ENCODE assay signal across 8 cellular contexts in genomic region chr3:37243811-37244748, GRCh38. TPM values are rescaled to one million over a fixed set of nuclear protein-coding genes. Genes with fewer than 3 reads are reported as not detected.
DNase-seq lines count a peak whose midpoint lies in the region; ATAC-seq and TF ChIP-seq lines count a peak whose summit lies in the region.

No MANE protein-coding gene starts in this region.

- H3K9me3 ChIP-seq in HUES48 (ENCODE audit: control insufficient read depth, insufficient read depth, low read length), result no peaks in the 10 kb centered on the region

- H3K36me3 ChIP-seq in ACC112 (ENCODE audit: insufficient read depth, low read length) (no peaks in the 10 kb centered on the region), HUES48 (ENCODE audit: control insufficient read depth, insufficient read depth, low read length) (no peaks in the 10 kb centered on the region), kidney epithelial cell (ENCODE audit: control insufficient read depth, insufficient read depth, low read length) (no peaks in the 10 kb centered on the region)

- H3K4me1 ChIP-seq in ACC112 (ENCODE audit: control insufficient read depth, insufficient read depth, low read length, unreplicated experiment), result peaks cover 42% of the 10 kb centered on the region
- peaks cover 17% of the 10 kb centered on the region; the same call in 1 of the 2 replicates for H3K4me1 ChIP-seq in HUES48 (ENCODE audit: control insufficient read depth, insufficient read depth, low read length)

- peak; percentile 49 for ATAC-seq in GM18511 (IDR thresholded peaks at IDR 0.05; ENCODE audit: unreplicated experiment)

- peak overlapping the region; percentile 84 for H3K4me3 ChIP-seq in ACC112 (ENCODE audit: low read depth, low read length)
- H3K4me3 ChIP-seq in HUES48 (ENCODE audit: low read depth, low read length), result peak overlapping the region; percentile 90
- peak overlapping the region; percentile 91 for H3K4me3 ChIP-seq in choroid plexus epithelial cell (ENCODE audit: low read depth, low read length)
- peak overlapping the region; percentile 80 for H3K4me3 ChIP-seq in kidney epithelial cell (ENCODE audit: low read depth, low read length)

- peak overlapping the region; percentile 96 for H3K9ac ChIP-seq in HUES48 (ENCODE audit: low read depth, low read length)

- H3K27me3 ChIP-seq in ACC112 (ENCODE audit: insufficient read depth, low read length) (no peaks in the 10 kb centered on the region), HUES48 (ENCODE audit: control insufficient read depth, insufficient read depth, low read length) (no peaks in the 10 kb centered on the region), kidney epithelial cell (ENCODE audit: control insufficient read depth, insufficient read depth, low read length) (no peaks in the 10 kb centered on the region)

- peak overlapping the region; percentile 46 for H2AFZ ChIP-seq in ACC112 (ENCODE audit: low read length, unreplicated experiment)

- H3K79me2 ChIP-seq in ACC112 (ENCODE audit: control insufficient read depth, insufficient read depth, low read length, unreplicated experiment), result peaks cover 60% of the 10 kb centered on the region

- H3K27ac ChIP-seq in ACC112 (ENCODE audit: low read depth, low read length) (peak overlapping the region; percentile 83), HUES48 (ENCODE audit: low read depth, low read length) (peak overlapping the region; percentile 84), VCaP (peak overlapping the region; percentile 96)

- DNase-seq in choroid plexus epithelial cell (ENCODE audit: low read depth) (peak; percentile 69), kidney epithelial cell (ENCODE audit: low read depth) (no peak), NCI-H2196 (lab: John Stamatoyannopoulos, UW; ENCODE audit: unreplicated experiment) (no peak)
- peak; percentile 15 to 47 (median 24) for DNase-seq in stimulated activated CD4-positive, alpha-beta T cell treated with anti-CD3 and anti-CD28 coated beads, Interleukin-12 subunit alpha, Interleukin-12 subunit beta, amount 100 ng/mL, for 48 hours (ENCODE audit: low read depth in 2 of 3, low spot score in 1 of 3)

- no peak for TF ChIP-seq CTCF in VCaP (conservative IDR thresholded peaks at IDR 0.05)
- TF ChIP-seq CTCF in choroid plexus epithelial cell (conservative IDR thresholded peaks at IDR 0.05; ENCODE audit: low read depth, low read length), result no peak
- no peak for TF ChIP-seq CTCF in kidney epithelial cell (IDR thresholded peaks at IDR 0.05; ENCODE audit: insufficient read depth, low read length, poor library complexity, severe bottlenecking)

RNA-seq across cellular contexts. Expression of gene GOLGA4, which starts 1.0 kb away (rescaled TPM):
- 51.3 and 53.5 TPM in 2 replicates for total RNA-seq in kidney epithelial cell

Comparison
In these comparisons a context has a peak if more than half of its experiments do, and no peak if none do; other contexts are left out.
1. DNase-seq: peak in choroid plexus epithelial cell (single experiment) and stimulated activated CD4-positive, alpha-beta T cell treated with anti-CD3 and anti-CD28 coated beads, Interleukin-12 subunit alpha, Interleukin-12 subunit beta, amount 100 ng/mL, for 48 hours (3 of 3); none in kidney epithelial cell (single experiment) and NCI-H2196 (single experiment).
2. Peak in every context shown above with its lines, with median percentiles within 50 percentile points of each other: H3K27ac ChIP-seq and H3K4me3 ChIP-seq.